Comparison of ENCODE assay signal across 11 cellular contexts in the genomic region with DNA sequence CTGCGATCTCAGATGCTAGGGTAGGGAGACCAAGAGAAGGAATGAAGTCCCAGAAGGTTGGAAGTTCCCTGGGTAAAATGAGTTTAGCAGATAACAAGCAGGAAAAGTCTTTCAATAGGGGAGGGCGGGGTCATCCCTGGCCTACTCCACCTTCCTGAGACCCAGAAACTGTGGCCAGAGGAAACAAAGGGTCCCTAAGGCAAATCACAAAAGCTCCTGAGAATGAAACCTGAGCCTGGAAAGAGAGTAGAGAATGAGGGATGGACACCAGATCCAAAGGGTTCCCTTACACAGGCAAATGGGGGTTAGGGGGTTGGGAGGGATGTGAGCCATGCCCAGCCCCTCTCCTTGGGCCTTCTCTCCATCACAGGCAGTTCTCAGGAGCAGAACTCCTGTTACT. TPM values are rescaled to one million over a fixed set of nuclear protein-coding genes. Genes with fewer than 3 reads are reported as not detected.
DNase-seq lines count a peak whose midpoint lies in the region; ATAC-seq and TF ChIP-seq lines count a peak whose summit lies in the region.
"Had no signal": no experiment of that assay in that cellular context is flagged by ENCODE, and none has a peak within 500 bp of the region (broad histone marks: within the 10 kb centered on the region; RNA-seq: fewer than 3 reads in every experiment).

No MANE protein-coding gene starts in this region.

- H3F3A ChIP-seq in SK-N-SH (replicated peaks; ENCODE audit: insufficient read depth): peaks cover 41% of the 10 kb centered on the region

- TF ChIP-seq CTCF in SK-N-SH (IDR thresholded peaks at IDR 0.05): no peak
- no peak for TF ChIP-seq CTCF in thyroid gland (IDR thresholded peaks at IDR 0.05)

- POLR2A ChIA-PET in SK-N-SH (lab: Yijun Ruan, JAX): interaction anchor here (0.6 to 5.0 kb wide), 2 partner anchors 9 to 10 kb away, joined by 3 to 25 read pairs; a partner anchor contains a TSS

- TF ChIP-seq EP300 in SK-N-SH (IDR thresholded peaks at IDR 0.05; ENCODE audit: borderline replicate concordance in 1 of 2, low read depth in 1 of 2, low read length in 1 of 2): no peak

- no peaks in the 10 kb centered on the region for H3K36me3 ChIP-seq in SK-N-SH (replicated peaks in 1 of 2; ENCODE audit: control insufficient read depth in 1 of 2, insufficient read depth in 2 of 2, low read length in 1 of 2)
- no peaks in the 10 kb centered on the region for H3K36me3 ChIP-seq in duodenal mucosa (ENCODE audit: control insufficient read depth in 1 of 2, insufficient read depth in 2 of 2, low read length in 2 of 2)
- H3K36me3 ChIP-seq in muscle layer of colon (ENCODE audit: insufficient read depth, low read length): no peaks in the 10 kb centered on the region
- no peaks in the 10 kb centered on the region for H3K36me3 ChIP-seq in thyroid gland

- intact Hi-C loops in thyroid gland (cut with DNase I): no loop called here

- DNase-seq in SK-N-SH: no peak
- peak in 1 of 2 donors; percentile 1 for DNase-seq in thyroid gland
- no peak for DNase-seq in erythroblast (lab: John Stamatoyannopoulos, UW)
- DNase-seq in T-helper 9 cell: no peak
- DNase-seq: cerebellar nuclear complex, NCI-H1436 had no signal

- H3K27me3 ChIP-seq in SK-N-SH (ENCODE audit: insufficient read depth) (no peaks in the 10 kb centered on the region), duodenal mucosa (ENCODE audit: control insufficient read depth in 1 of 2, insufficient read depth in 2 of 2, low read length in 2 of 2) (no peaks in the 10 kb centered on the region), muscle layer of colon (ENCODE audit: control insufficient read depth in 1 of 2, insufficient read depth in 2 of 2, low read length in 2 of 2) (no peaks in the 10 kb centered on the region), thyroid gland (no peaks in the 10 kb centered on the region)

- H3K27ac ChIP-seq in SK-N-SH (ENCODE audit: low read depth in 2 of 2, low read length in 1 of 2) (peak overlapping the region; percentile 81 to 85; a peak in 3 of 4 replicates), duodenal mucosa (ENCODE audit: low read depth, low read length) (peak overlapping the region; percentile 82), muscle layer of colon (ENCODE audit: low read depth, low read length) (peak overlapping the region; percentile 89), thyroid gland (peak overlapping the region; percentile 54 to 94 (median 93))

- H3K4me2 ChIP-seq in SK-N-SH: peak overlapping the region; percentile 71; the same call in 1 of the 2 replicates

- peak overlapping the region; percentile 23; the same call in 1 of the 2 replicates for H2AFZ ChIP-seq in SK-N-SH (ENCODE audit: low read depth)

- ATAC-seq in SK-N-SH treated with all-trans-retinoic acid at 6 μM for 48 hours (no peak), HG02973 (IDR thresholded peaks at IDR 0.05; ENCODE audit: unreplicated experiment) (no peak)
- ATAC-seq: Panc1 had no signal

- H3K4me3 ChIP-seq in SK-N-SH (ENCODE audit: low read depth in 2 of 2, low read length in 1 of 2) (no peak overlapping the region), duodenal mucosa (ENCODE audit: low read depth in 1 of 2, low read length in 2 of 2) (no peak overlapping the region), muscle layer of colon (ENCODE audit: low read depth in 1 of 2, low read length in 2 of 2) (no peak overlapping the region), thyroid gland (replicated peaks in 1 of 3) (no peak overlapping the region)

- no peaks in the 10 kb centered on the region for H3K9me3 ChIP-seq in SK-N-SH
- no peaks in the 10 kb centered on the region for H3K9me3 ChIP-seq in duodenal mucosa (ENCODE audit: control insufficient read depth in 1 of 2, low read length in 2 of 2)
- H3K9me3 ChIP-seq in muscle layer of colon (ENCODE audit: low read length): no peaks in the 10 kb centered on the region
- H3K9me3 ChIP-seq in thyroid gland: no peaks in the 10 kb centered on the region

- no peak for TF ChIP-seq POLR2A in thyroid gland (IDR thresholded peaks at IDR 0.05)
- TF ChIP-seq POLR2A in erythroblast (IDR thresholded peaks at IDR 0.05; ENCODE audit: low read length): no peak

- WGBS in SK-N-SH (ENCODE audit: low lambda C conversion rate): 83% methylated on average over 2 of the region's 2 CpGs
- 60 to 77% methylated on average over 2 of the region's 2 CpGs for WGBS in thyroid gland, 2 donors

- peak overlapping the region; percentile 15; the same call in 1 of the 2 replicates for H3K9ac ChIP-seq in SK-N-SH
- H3K9ac ChIP-seq in duodenal mucosa (ENCODE audit: low read depth in 1 of 2, low read length in 2 of 2): peak overlapping the region in 1 of 2 donors; percentile 65
- peak overlapping the region; percentile 49 for H3K9ac ChIP-seq in muscle layer of colon (ENCODE audit: low read length)

- H3K79me2 ChIP-seq in SK-N-SH (ENCODE audit: insufficient read depth): no peaks in the 10 kb centered on the region

- H4K20me1 ChIP-seq in SK-N-SH (ENCODE audit: insufficient read depth): no peaks in the 10 kb centered on the region

- H3K4me1 ChIP-seq in SK-N-SH (ENCODE audit: control insufficient read depth in 1 of 2, insufficient read depth in 2 of 2, low read depth in 1 of 2, low read length in 1 of 2) (peaks cover 37 to 41% of the 10 kb centered on the region in 2 experiments), duodenal mucosa (ENCODE audit: control insufficient read depth in 1 of 2, insufficient read depth in 2 of 2, low read length in 2 of 2) (peaks cover 84 to 87% of the 10 kb centered on the region in 2 donors), muscle layer of colon (ENCODE audit: insufficient read depth, low read length) (peaks cover 96% of the 10 kb centered on the region), thyroid gland (peaks cover 58 to 93% of the 10 kb centered on the region in 2 donors)

- no peaks in the 10 kb centered on the region for H3K9me2 ChIP-seq in SK-N-SH

- TF ChIP-seq RAD21 in SK-N-SH (IDR thresholded peaks at IDR 0.05; ENCODE audit: low read length): no peak

- CTCF ChIA-PET in SK-N-SH (lab: Yijun Ruan, JAX): interaction anchor here (0.6 to 6.5 kb wide), 15 partner anchors 12 to 97 kb away, joined by 3 to 100 read pairs (median 34); a partner anchor contains a TSS

TF ChIP-seq in SK-N-SH, 30 proteins besides CTCF, POLR2A, EP300 and RAD21 (continues in another document):
- TF ChIP-seq FOXJ3 (CRISPR knock-in tag; IDR thresholded peaks at IDR 0.05) (no peak), EZH2phosphoT487 (IDR thresholded peaks at IDR 0.05; ENCODE audit: borderline replicate concordance, low read depth) (no peak), TCF12 (IDR thresholded peaks at IDR 0.05) (no peak), GATA2 (CRISPR knock-in tag; IDR thresholded peaks at IDR 0.05) (no peak), SMC3 (IDR thresholded peaks at IDR 0.05; ENCODE audit: low read depth, low read length) (no peak)
- TF ChIP-seq, protein P1, sequence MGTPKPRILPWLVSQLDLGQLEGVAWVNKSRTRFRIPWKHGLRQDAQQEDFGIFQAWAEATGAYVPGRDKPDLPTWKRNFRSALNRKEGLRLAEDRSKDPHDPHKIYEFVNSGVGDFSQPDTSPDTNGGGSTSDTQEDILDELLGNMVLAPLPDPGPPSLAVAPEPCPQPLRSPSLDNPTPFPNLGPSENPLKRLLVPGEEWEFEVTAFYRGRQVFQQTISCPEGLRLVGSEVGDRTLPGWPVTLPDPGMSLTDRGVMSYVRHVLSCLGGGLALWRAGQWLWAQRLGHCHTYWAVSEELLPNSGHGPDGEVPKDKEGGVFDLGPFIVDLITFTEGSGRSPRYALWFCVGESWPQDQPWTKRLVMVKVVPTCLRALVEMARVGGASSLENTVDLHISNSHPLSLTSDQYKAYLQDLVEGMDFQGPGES (IDR thresholded peaks at IDR 0.05; ENCODE audit: low read depth, low read length): no peak

TF ChIP-seq in SK-N-SH treated with all-trans-retinoic acid at 6 μM for 48 hours, 23 proteins besides CTCF, POLR2A, EP300 and RAD21 (continues in another document):
- TF ChIP-seq GLIS3 (CRISPR knock-in tag; IDR thresholded peaks at IDR 0.05): no peak

RNA-seq across cellular contexts. Expression of a gene that starts 9.6 kb away (rescaled TPM):
- polyA plus RNA-seq in SK-N-SH (2012; rRNA removed): 2.1 and 6.5 TPM in 2 replicates
- 3.9 and 6.0 TPM in 2 replicates for polyA plus RNA-seq in SK-N-SH (2012; cell fraction: cytosol; rRNA removed)
- polyA plus RNA-seq in SK-N-SH (2012; cell fraction: nucleus; rRNA removed): 16.9 and 17.9 TPM in 2 replicates
- total RNA-seq in thyroid gland: 1 to 10 TPM; 3.4 to 9.9 (median 5.1) TPM

RNA-seq across cellular contexts. Expression of a gene that starts 11.7 kb away (rescaled TPM):
- 30.2 and 39.8 TPM in 2 replicates for polyA plus RNA-seq in SK-N-SH (2012; rRNA removed)
- 32.5 and 37.5 TPM in 2 replicates for polyA plus RNA-seq in SK-N-SH (2012; cell fraction: cytosol; rRNA removed)
- 55.2 and 97.3 TPM in 2 replicates for polyA plus RNA-seq in SK-N-SH (2012; cell fraction: nucleus; rRNA removed)
- 100 to 1,000 TPM in 1 of 4 donors, 10 to 100 TPM in 3; 69.9 to 101 (median 80.4) TPM for total RNA-seq in thyroid gland

RNA-seq across cellular contexts. Expression of a gene that starts 30.3 kb away (rescaled TPM):
- 28.0 and 30.4 TPM in 2 replicates for polyA plus RNA-seq in SK-N-SH (2012; rRNA removed)
- polyA plus RNA-seq in SK-N-SH (2012; cell fraction: cytosol; rRNA removed): 20.8 and 21.3 TPM in 2 replicates
- polyA plus RNA-seq in SK-N-SH (2012; cell fraction: nucleus; rRNA removed): 74.7 and 122 TPM in 2 replicates
- total RNA-seq in thyroid gland: 100 to 1,000 TPM in 1 of 4 donors, 10 to 100 TPM in 3; 88.2 to 103 (median 95.5) TPM

RNA-seq across cellular contexts. Expression of a gene that starts 47.3 kb away (rescaled TPM):
- polyA plus RNA-seq in SK-N-SH (2012; rRNA removed): 20.1 and 23.1 TPM in 2 replicates
- polyA plus RNA-seq in SK-N-SH (2012; cell fraction: cytosol; rRNA removed): 13.0 and 18.1 TPM in 2 replicates
- polyA plus RNA-seq in SK-N-SH (2012; cell fraction: nucleus; rRNA removed): 13.7 and 14.4 TPM in 2 replicates
- 10 to 100 TPM; 34.0 to 52.9 (median 44.8) TPM for total RNA-seq in thyroid gland

RNA-seq across cellular contexts. Expression of a gene that starts 55.8 kb away (rescaled TPM):
- polyA plus RNA-seq in SK-N-SH (2012; rRNA removed): 62.8 and 64.5 TPM in 2 replicates
- polyA plus RNA-seq in SK-N-SH (2012; cell fraction: cytosol; rRNA removed): 32.9 and 39.9 TPM in 2 replicates
- 178 and 231 TPM in 2 replicates for polyA plus RNA-seq in SK-N-SH (2012; cell fraction: nucleus; rRNA removed)
- 10 to 100 TPM; 37.1 to 68.4 (median 56.6) TPM for total RNA-seq in thyroid gland
